Comparison of ENCODE assay signal across 8 cellular contexts in genomic region chr16:84970447-84971127, GRCh38. TPM values are rescaled to one million over a fixed set of nuclear protein-coding genes. Genes with fewer than 3 reads are reported as not detected.
DNase-seq lines count a peak whose midpoint lies in the region; ATAC-seq and TF ChIP-seq lines count a peak whose summit lies in the region.

No MANE protein-coding gene starts in this region.

- H3K27me3 ChIP-seq in liver (ENCODE audit: control insufficient read depth in 4 of 4, insufficient read depth in 4 of 4, low read length in 3 of 4) = no peaks in the 10 kb centered on the region

- peaks cover 4 to 16% (median 9%) of the 10 kb centered on the region in 4 donors for H3K36me3 ChIP-seq in liver (ENCODE audit: control insufficient read depth in 4 of 4, insufficient read depth in 3 of 4, low read depth in 1 of 4, low read length in 3 of 4)

- DNase-seq in DMS153 (lab: John Stamatoyannopoulos, UW) = peak; percentile 45
- DNase-seq in NCI-H460 (ENCODE audit: extremely low read depth, low read depth) = peak; percentile 56
- peak; percentile 81 for DNase-seq in activated CD4-positive, alpha-beta T cell treated with anti-CD3 and anti-CD28 coated beads, Interleukin-2, amount 50 U/mL, for 1 hour
- DNase-seq in coronary artery (ENCODE audit: low spot score) = no peak
- DNase-seq in stimulated activated CD4-positive, alpha-beta T cell treated with anti-CD3 and anti-CD28 coated beads, TNF-alpha, amount 100 ng/mL, for 24 hours (ENCODE audit: low read depth in 3 of 3) = peak; percentile 57 to 75 (median 60)

- H3K27ac ChIP-seq in coronary artery = no peak overlapping the region
- no peak overlapping the region for H3K27ac ChIP-seq in liver (ENCODE audit: low read depth in 1 of 2, low read length in 2 of 2)

- peaks cover 0 to 4% (median 1%) of the 10 kb centered on the region in 4 donors for H3K4me1 ChIP-seq in liver (ENCODE audit: control insufficient read depth in 4 of 4, insufficient read depth in 4 of 4, low read length in 3 of 4)

- H3K4me3 ChIP-seq in coronary artery = no peak overlapping the region
- no peak overlapping the region for H3K4me3 ChIP-seq in liver (ENCODE audit: low read depth in 1 of 3, low read length in 3 of 3)

- WGBS in liver = 20% methylated on average over 18 of the region's 18 CpGs

- peak; percentile 89 to 95 for TF ChIP-seq RAD21 in liver (IDR thresholded peaks at IDR 0.05)

- no peaks in the 10 kb centered on the region for H3K9me3 ChIP-seq in liver (ENCODE audit: control insufficient read depth in 4 of 4, low read length in 3 of 4)

- TF ChIP-seq CTCF in coronary artery (IDR thresholded peaks at IDR 0.05) = peak; percentile 91
- TF ChIP-seq CTCF in liver (IDR thresholded peaks at IDR 0.05; ENCODE audit: low read depth, low read length, missing input control) = peak; percentile 90

- H3K9ac ChIP-seq in liver (ENCODE audit: low read depth in 1 of 2, low read length in 2 of 2) = no peak overlapping the region

- ATAC-seq in HG02678 (IDR thresholded peaks at IDR 0.05; ENCODE audit: unreplicated experiment) = peak; percentile 70
- no peak for ATAC-seq in GM18517 (IDR thresholded peaks at IDR 0.05; ENCODE audit: unreplicated experiment)

TF ChIP-seq in liver, 16 proteins besides CTCF, POLR2A, EP300 and RAD21:
- TF ChIP-seq YY1 (IDR thresholded peaks at IDR 0.05) (no peak), ATF3 (IDR thresholded peaks at IDR 0.05) (no peak), FOXA1 (IDR thresholded peaks at IDR 0.05) (no peak), HNF4A (conservative IDR thresholded peaks at IDR 0.05) (no peak), GABPA (IDR thresholded peaks at IDR 0.05 in 1 of 2, conservative IDR thresholded peaks at IDR 0.05 in 1 of 2) (no peak), MAX (IDR thresholded peaks at IDR 0.05) (no peak), EGR1 (IDR thresholded peaks at IDR 0.05; ENCODE audit: low read depth in 2 of 2) (no peak), ZBTB33 (IDR thresholded peaks at IDR 0.05) (no peak), TAF1 (conservative IDR thresholded peaks at IDR 0.05) (no peak), JUND (IDR thresholded peaks at IDR 0.05) (no peak), RXRA (IDR thresholded peaks at IDR 0.05) (no peak), NR2F2 (IDR thresholded peaks at IDR 0.05) (no peak), SP1 (IDR thresholded peaks at IDR 0.05) (no peak), HNF4G (IDR thresholded peaks at IDR 0.05) (no peak), FOXA2 (IDR thresholded peaks at IDR 0.05) (no peak)
- TF ChIP-seq, protein P1, sequence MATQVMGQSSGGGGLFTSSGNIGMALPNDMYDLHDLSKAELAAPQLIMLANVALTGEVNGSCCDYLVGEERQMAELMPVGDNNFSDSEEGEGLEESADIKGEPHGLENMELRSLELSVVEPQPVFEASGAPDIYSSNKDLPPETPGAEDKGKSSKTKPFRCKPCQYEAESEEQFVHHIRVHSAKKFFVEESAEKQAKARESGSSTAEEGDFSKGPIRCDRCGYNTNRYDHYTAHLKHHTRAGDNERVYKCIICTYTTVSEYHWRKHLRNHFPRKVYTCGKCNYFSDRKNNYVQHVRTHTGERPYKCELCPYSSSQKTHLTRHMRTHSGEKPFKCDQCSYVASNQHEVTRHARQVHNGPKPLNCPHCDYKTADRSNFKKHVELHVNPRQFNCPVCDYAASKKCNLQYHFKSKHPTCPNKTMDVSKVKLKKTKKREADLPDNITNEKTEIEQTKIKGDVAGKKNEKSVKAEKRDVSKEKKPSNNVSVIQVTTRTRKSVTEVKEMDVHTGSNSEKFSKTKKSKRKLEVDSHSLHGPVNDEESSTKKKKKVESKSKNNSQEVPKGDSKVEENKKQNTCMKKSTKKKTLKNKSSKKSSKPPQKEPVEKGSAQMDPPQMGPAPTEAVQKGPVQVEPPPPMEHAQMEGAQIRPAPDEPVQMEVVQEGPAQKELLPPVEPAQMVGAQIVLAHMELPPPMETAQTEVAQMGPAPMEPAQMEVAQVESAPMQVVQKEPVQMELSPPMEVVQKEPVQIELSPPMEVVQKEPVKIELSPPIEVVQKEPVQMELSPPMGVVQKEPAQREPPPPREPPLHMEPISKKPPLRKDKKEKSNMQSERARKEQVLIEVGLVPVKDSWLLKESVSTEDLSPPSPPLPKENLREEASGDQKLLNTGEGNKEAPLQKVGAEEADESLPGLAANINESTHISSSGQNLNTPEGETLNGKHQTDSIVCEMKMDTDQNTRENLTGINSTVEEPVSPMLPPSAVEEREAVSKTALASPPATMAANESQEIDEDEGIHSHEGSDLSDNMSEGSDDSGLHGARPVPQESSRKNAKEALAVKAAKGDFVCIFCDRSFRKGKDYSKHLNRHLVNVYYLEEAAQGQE (IDR thresholded peaks at IDR 0.05) = no peak

RNA-seq across cellular contexts. Expression of gene ZDHHC7, which starts 40.7 kb away (rescaled TPM):
- total RNA-seq in NCI-H460 (2014; rRNA removed; shearing (Covaris generic)) = 50.4 and 57.4 TPM in 2 replicates
- 33.6 and 47.9 TPM in 2 replicates for polyA plus RNA-seq in NCI-H460 (2014; cell fraction: nucleus; rRNA removed)
- total RNA-seq in liver = 10 to 100 TPM; 14.5 to 14.9 TPM
- 1 to 10 TPM; 2.5 to 9.7 TPM for polyA plus RNA-seq in liver

RNA-seq across cellular contexts. Expression of gene KIAA0513, which starts 57.0 kb away (rescaled TPM):
- 1.9 and 2.0 TPM in 2 replicates for total RNA-seq in NCI-H460 (2014; rRNA removed; shearing (Covaris generic))
- polyA plus RNA-seq in NCI-H460 (2014; cell fraction: nucleus; rRNA removed) = 0.68 and 1.5 TPM in 2 replicates
- total RNA-seq in liver = 1 to 10 TPM; 3.9 to 5.9 TPM
- 1 to 10 TPM; 1.5 to 1.8 TPM for polyA plus RNA-seq in liver
